14 cellular contexts compared by ENCODE assay signal in genomic region chrX:77901506-77901905, GRCh38. TPM values are rescaled to one million over a fixed set of nuclear protein-coding genes. Genes with fewer than 3 reads are reported as not detected.
DNase-seq lines count a peak whose midpoint lies in the region; ATAC-seq and TF ChIP-seq lines count a peak whose summit lies in the region.
"Had no signal": no experiment of that assay in that cellular context is flagged by ENCODE, and none has a peak within 500 bp of the region (broad histone marks: within the 10 kb centered on the region; RNA-seq: fewer than 3 reads in every experiment).

No MANE protein-coding gene starts in this region.

- H3K27ac ChIP-seq in left ventricle myocardium inferior (replicated peaks) (no peak overlapping the region), fibroblast of lung (ENCODE audit: insufficient read depth, low read length) (no peak overlapping the region)
- H3K27ac ChIP-seq: C4-2B had no signal

- H3K79me2 ChIP-seq in fibroblast of lung (ENCODE audit: control insufficient read depth, insufficient read depth, low read length): peaks cover 26% of the 10 kb centered on the region

- CTCF ChIA-PET in T-cell (lab: Charles Lee): interaction anchor here (0.6 to 0.9 kb wide), 3 partner anchors 15 to 1457 kb away, joined by 3 read pairs; no protein-coding TSS in a partner anchor

- H3K9me3 Mint-ChIP-seq in T-cell: no peaks in the 10 kb centered on the region
- H3K9me3 Mint-ChIP-seq in stimulated activated memory B cell treated with anti-CD40 and anti-IgM and Interleukin-4, amounts not matched to agents 10 μg/mL and 1 μg/mL and 100 μg/mL, for 72 hours: no peaks in the 10 kb centered on the region

- intact Hi-C loops in left ventricle myocardium inferior (cut with micrococcal nuclease) (no loop called here), left ventricle myocardium superior (cut with micrococcal nuclease) (loop anchor here (10.0 kb wide), 1 partner anchor 203 kb away; the partner anchor contains the start of gene PGK1)

- no peaks in the 10 kb centered on the region for H3K27me3 Mint-ChIP-seq in T-cell
- H3K27me3 Mint-ChIP-seq in stimulated activated memory B cell treated with anti-CD40 and anti-IgM and Interleukin-4, amounts not matched to agents 10 μg/mL and 1 μg/mL and 100 μg/mL, for 72 hours: no peaks in the 10 kb centered on the region

- no peak overlapping the region for H3K27ac Mint-ChIP-seq in T-cell
- H3K27ac Mint-ChIP-seq in stimulated activated memory B cell treated with anti-CD40 and anti-IgM and Interleukin-4, amounts not matched to agents 10 μg/mL and 1 μg/mL and 100 μg/mL, for 72 hours: no peak overlapping the region

- TF ChIP-seq CTCF in left ventricle myocardium inferior (IDR thresholded peaks at IDR 0.05; ENCODE audit: borderline replicate concordance) (no peak), fibroblast of lung (conservative IDR thresholded peaks at IDR 0.05 in 1 of 2, IDR thresholded peaks at IDR 0.05 in 1 of 2; ENCODE audit: low read depth in 1 of 2, low read length in 2 of 2) (no peak)

- H3K9me3 ChIP-seq in left ventricle myocardium inferior (replicated peaks) (no peaks in the 10 kb centered on the region), fibroblast of lung (ENCODE audit: control insufficient read depth, insufficient read depth, low read depth, low read length) (no peaks in the 10 kb centered on the region)

- no peak overlapping the region for H3K9ac ChIP-seq in fibroblast of lung (ENCODE audit: insufficient read depth, low read length)

- H3K36me3 ChIP-seq in left ventricle myocardium inferior (peaks cover 28% of the 10 kb centered on the region), fibroblast of lung (ENCODE audit: control insufficient read depth, insufficient read depth, low read length) (no peaks in the 10 kb centered on the region)

- no peak overlapping the region for H2AFZ ChIP-seq in fibroblast of lung (ENCODE audit: low read length)

- DNase-seq in left ventricle myocardium inferior: no peak
- no peak for DNase-seq in left ventricle myocardium superior
- no peak for DNase-seq in T-cell
- no peak for DNase-seq in fibroblast of lung (ENCODE audit: low read depth in 2 of 2)
- DNase-seq in DMS153 treated with DMSO at 0.1 percent for 48 hours (lab: John Stamatoyannopoulos, UW; ENCODE audit: unreplicated experiment): no peak
- no peak for DNase-seq in HuH-7.5 (ENCODE audit: low spot score)
- DNase-seq in Kasumi-1 (lab: John Stamatoyannopoulos, UW): no peak
- DNase-seq: central memory CD4-positive, alpha-beta T cell; IMR-90; NCI-H2081; nucleus accumbens; T-helper 9 cell had no signal

- H3K4me3 ChIP-seq in left ventricle myocardium inferior (peak overlapping the region; percentile 74), fibroblast of lung (replicated peaks in 1 of 4; ENCODE audit: control extremely low read depth in 1 of 4, insufficient read depth in 1 of 4, low read depth in 3 of 4, low read length in 4 of 4) (peak overlapping the region in 1 of 4 experiments; percentile 99)

- H3K4me1 Mint-ChIP-seq in T-cell: peaks cover 12 to 27% (median 22%) of the 10 kb centered on the region in 3 donors
- H3K4me1 Mint-ChIP-seq in stimulated activated memory B cell treated with anti-CD40 and anti-IgM and Interleukin-4, amounts not matched to agents 10 μg/mL and 1 μg/mL and 100 μg/mL, for 72 hours: no peaks in the 10 kb centered on the region

- ATAC-seq in left ventricle myocardium superior (no peak), T-cell (replicated peaks in 1 of 4) (no peak)
- ATAC-seq in stimulated activated memory B cell treated with anti-CD40 and anti-IgM and Interleukin-4, amounts not matched to agents 10 μg/mL and 1 μg/mL and 100 μg/mL, for 72 hours: no peak

- H3K27me3 ChIP-seq in left ventricle myocardium inferior (ENCODE audit: low read depth) (no peaks in the 10 kb centered on the region), fibroblast of lung (ENCODE audit: control insufficient read depth, insufficient read depth, low read length) (no peaks in the 10 kb centered on the region)

- H3K4me2 ChIP-seq in fibroblast of lung (ENCODE audit: extremely low read depth, insufficient read depth, low read length): peak overlapping the region; percentile 58

- peaks cover 29% of the 10 kb centered on the region for H3K4me1 ChIP-seq in left ventricle myocardium inferior
- H3K4me1 ChIP-seq in fibroblast of lung (ENCODE audit: control insufficient read depth, extremely low read depth, insufficient read depth, low read length): peaks cover 2% of the 10 kb centered on the region

- H4K20me1 ChIP-seq in fibroblast of lung (ENCODE audit: control insufficient read depth, extremely low read depth, insufficient read depth, low read length): no peaks in the 10 kb centered on the region

- H3K4me3 Mint-ChIP-seq in T-cell: peak overlapping the region; percentile 82 to 96 (median 88)
- peak overlapping the region; percentile 32 for H3K4me3 Mint-ChIP-seq in stimulated activated memory B cell treated with anti-CD40 and anti-IgM and Interleukin-4, amounts not matched to agents 10 μg/mL and 1 μg/mL and 100 μg/mL, for 72 hours

- POLR2A ChIA-PET in T-cell (lab: Charles Lee): interaction anchor here in 1 of 2 donors (0.7 to 0.9 kb wide), 2 partner anchors 9 to 204 kb away, joined by 3 to 4 read pairs; partner anchors contain the start of gene ATP7A

- peaks cover 18% of the 10 kb centered on the region for H3K36me3 Mint-ChIP-seq in T-cell
- H3K36me3 Mint-ChIP-seq in stimulated activated memory B cell treated with anti-CD40 and anti-IgM and Interleukin-4, amounts not matched to agents 10 μg/mL and 1 μg/mL and 100 μg/mL, for 72 hours: peaks cover 5% of the 10 kb centered on the region

RNA-seq across cellular contexts. Expression of gene COX7B, which starts 2.2 kb away (rescaled TPM):
- 1,696 TPM for total RNA-seq in left ventricle myocardium inferior
- 1,790 TPM for total RNA-seq in left ventricle myocardium superior
- total RNA-seq in T-cell: 100 to 1,000 TPM; 101 to 119 (median 109) TPM
- 291 and 302 TPM in 2 replicates for total RNA-seq in fibroblast of lung
- polyA plus RNA-seq in fibroblast of lung: 652 and 660 TPM in 2 replicates
- polyA plus RNA-seq in fibroblast of lung (2012): 532 and 547 TPM in 2 replicates
- polyA minus RNA-seq in fibroblast of lung (ENCODE audit: low replicate concordance): 28.0 and 57.9 TPM in 2 replicates

RNA-seq across cellular contexts. Expression of gene MAGT1, which starts 6.3 kb away (rescaled TPM):
- total RNA-seq in left ventricle myocardium inferior (54.3 TPM), left ventricle myocardium superior (49.5 TPM), T-cell (10 to 100 TPM; 32.9 to 40.5 (median 35.5) TPM), fibroblast of lung (156 and 211 TPM in 2 replicates)
- polyA plus RNA-seq in fibroblast of lung: 86.2 and 102 TPM in 2 replicates
- 55.8 and 66.6 TPM in 2 replicates for polyA plus RNA-seq in fibroblast of lung (2012)
- polyA minus RNA-seq in fibroblast of lung (ENCODE audit: low replicate concordance): 47.2 and 53.7 TPM in 2 replicates

RNA-seq across cellular contexts. Expression of gene ATP7A, which starts 9.0 kb away (rescaled TPM):
- 4.5 TPM for total RNA-seq in left ventricle myocardium inferior
- total RNA-seq in left ventricle myocardium superior: 4.8 TPM
- total RNA-seq in T-cell: 10 to 100 TPM; 11.2 to 13.6 (median 12.7) TPM
- total RNA-seq in fibroblast of lung: 13.6 and 18.3 TPM in 2 replicates
- polyA plus RNA-seq in fibroblast of lung: 11.6 and 12.2 TPM in 2 replicates
- 6.7 and 7.2 TPM in 2 replicates for polyA plus RNA-seq in fibroblast of lung (2012)
- polyA minus RNA-seq in fibroblast of lung (ENCODE audit: low replicate concordance): 4.2 and 4.4 TPM in 2 replicates
